In the genomic region with DNA sequence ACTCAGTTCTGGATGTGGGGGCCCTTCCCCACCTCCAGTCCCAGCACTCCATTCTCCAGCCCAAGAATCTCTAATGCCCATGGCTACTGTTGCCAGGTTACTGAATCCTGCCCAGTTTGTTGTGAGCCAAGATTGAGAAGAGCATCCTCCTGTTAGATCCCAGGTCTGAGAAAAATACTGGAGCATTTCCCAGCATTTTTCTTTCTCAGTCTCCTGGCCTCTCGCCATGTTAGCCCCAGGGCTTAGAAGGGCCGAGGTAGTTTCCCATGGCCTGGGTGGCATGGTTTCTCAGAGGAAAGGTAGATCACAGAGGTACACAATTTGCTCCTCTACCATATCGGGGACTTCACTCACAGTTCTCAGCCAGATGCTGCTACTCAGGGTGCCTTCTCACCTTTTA, we compare ENCODE assay signal across 33 cellular contexts.
"Had no signal": no experiment of that assay in that cellular context is flagged by ENCODE, and none has a peak within 500 bp of the region (broad histone marks: within the 10 kb centered on the region; RNA-seq: fewer than 3 reads in every experiment).

No MANE protein-coding gene starts in this region.

- H3K9me3 ChIP-seq: MG63 had no signal

- H3K27me3 Mint-ChIP-seq: activated B cell treated with CpG ODN at 0.5 μM for 24 hours; activated CD4-positive, alpha-beta memory T cell treated with anti-CD3 and anti-CD28 coated beads for 36 hours; brain had no signal

- DNase-seq: activated B cell treated with CpG ODN at 0.5 μM for 24 hours; activated CD4-positive, alpha-beta memory T cell treated with anti-CD3 and anti-CD28 coated beads for 36 hours; activated CD4-positive, alpha-beta T cell treated with anti-CD3 and anti-CD28 coated beads for 4 hours; activated CD4-positive, alpha-beta T cell treated with anti-CD3 and anti-CD28 coated beads, Interleukin-2, amount 50 U/mL, for 1 hour; activated CD4-positive, CD25-positive, alpha-beta regulatory T cell treated with anti-CD3 and anti-CD28 coated beads, Interleukin-2, amount 50 U/mL, for 72 hours; activated CD8-positive, alpha-beta memory T cell treated with anti-CD3 and anti-CD28 coated beads, Interleukin-2, amount 50 U/mL, for 4 hours; activated gamma-delta T cell treated with Interleukin-2 at 50 U/mL for 16 hours; activated naive CD4-positive, alpha-beta T cell treated with anti-CD3 and anti-CD28 coated beads for 36 hours; activated T-cell treated with anti-CD3 and anti-CD28 coated beads for 4 hours; activated T-cell treated with anti-CD3 and anti-CD28 coated beads, Interleukin-2, amount 50 U/mL, for 4 hours; adrenal gland; central memory CD4-positive, alpha-beta T cell; MG63; NCI-H1048; NCI-H1417; NCI-H146; NCI-H187; NCI-H2029 treated with DMSO at 0.1 percent for 48 hours; NCI-H2107; NCI-H2171; NCI-H524; Peyer's patch; RPMI8226; SIG-M5; SW 1271; T-helper 1 cell; T-helper 2 cell; T-helper 9 cell had no signal

- H3K27ac ChIP-seq: adrenal gland, Peyer's patch, VCaP had no signal

- H3K27ac Mint-ChIP-seq: activated B cell treated with CpG ODN at 0.5 μM for 24 hours; activated CD4-positive, alpha-beta memory T cell treated with anti-CD3 and anti-CD28 coated beads for 36 hours; activated naive CD4-positive, alpha-beta T cell treated with anti-CD3 and anti-CD28 coated beads for 36 hours; activated naive CD4-positive, alpha-beta T cell treated with anti-CD3 and anti-CD28 coated beads, Interleukin-2, amount 50 U/mL, for 72 hours; activated T-helper 1 cell treated with anti-CD3 and anti-CD28 coated beads, Interleukin-12 subunit alpha, Interleukin-12 subunit beta, Interleukin-2, Interleukin-4 antibody, amounts not matched to agents 30 ng/mL and 10 ng/mL and 1 ng/mL, durations not matched to agents 14 hours and 24 hours and 36 hours; brain had no signal

- H3K4me1 ChIP-seq: adrenal gland, Peyer's patch had no signal

- H3K36me3 ChIP-seq: adrenal gland, MG63, Peyer's patch had no signal

- H3K4me3 Mint-ChIP-seq: activated B cell treated with CpG ODN at 0.5 μM for 24 hours; activated CD4-positive, alpha-beta memory T cell treated with anti-CD3 and anti-CD28 coated beads for 36 hours; activated naive CD4-positive, alpha-beta T cell treated with anti-CD3 and anti-CD28 coated beads for 36 hours; activated T-cell treated with anti-CD3 and anti-CD28 coated beads, Interleukin-2, amount 50 U/mL, for 4 hours; activated T-helper 1 cell treated with anti-CD3 and anti-CD28 coated beads, Interleukin-12 subunit alpha, Interleukin-12 subunit beta, Interleukin-2, Interleukin-4 antibody, amounts not matched to agents 30 ng/mL and 10 ng/mL and 1 ng/mL, durations not matched to agents 14 hours and 24 hours and 36 hours; brain had no signal

- ATAC-seq: activated naive CD4-positive, alpha-beta T cell treated with anti-CD3 and anti-CD28 coated beads, Interleukin-2, amount 50 U/mL, for 72 hours; activated T-cell treated with anti-CD3 and anti-CD28 coated beads, Interleukin-2, amount 50 U/mL, for 4 hours; K562 had no signal

- H3K4me1 Mint-ChIP-seq: activated B cell treated with CpG ODN at 0.5 μM for 24 hours, brain had no signal

- H3K4me3 ChIP-seq: adrenal gland, K562, MG63, Peyer's patch had no signal

- H3K27me3 ChIP-seq: adrenal gland, MG63, Peyer's patch had no signal
